Comparison of ENCODE assay signal across 29 cellular contexts in genomic region chr7:139365336-139365735, GRCh38. TPM values are rescaled to one million over a fixed set of nuclear protein-coding genes. Genes with fewer than 3 reads are reported as not detected.
A peak's percentile ranks its signal among the peaks of the same experiment; 100 is the strongest.
DNase-seq lines count a peak whose midpoint lies in the region; ATAC-seq and TF ChIP-seq lines count a peak whose summit lies in the region.
"Had no signal": no experiment of that assay in that cellular context is flagged by ENCODE, and none has a peak within 500 bp of the region (broad histone marks: within the 10 kb centered on the region; RNA-seq: fewer than 3 reads in every experiment).

No MANE protein-coding gene starts in this region.

- BruUV-seq in Calu3 (replicated peaks; lab: Mats Ljungman, UMichigan) = no TSS peak

- peak overlapping the region; percentile 26 for H3K27ac Mint-ChIP-seq in activated CD4-positive, alpha-beta T cell treated with anti-CD3 and anti-CD28 coated beads for 36 hours
- peak overlapping the region; percentile 11 for H3K27ac Mint-ChIP-seq in Calu3 (ENCODE audit: unreplicated experiment)
- H3K27ac Mint-ChIP-seq in activated CD8-positive, alpha-beta T cell treated with anti-CD3 and anti-CD28 coated beads, Interleukin-2, amount 10 ng/mL, durations not matched to agents 7 days and 5 days = peak overlapping the region; percentile 10
- H3K27ac Mint-ChIP-seq in naive thymus-derived CD4-positive, alpha-beta T cell = no peak overlapping the region

- no peak overlapping the region for H3K4me3 ChIP-seq in naive thymus-derived CD4-positive, alpha-beta T cell (ENCODE audit: low read length)
- H3K4me3 ChIP-seq: body of pancreas, heart left ventricle, left ventricle myocardium inferior, MG63 had no signal

- no peak overlapping the region for H3K27ac ChIP-seq in naive thymus-derived CD4-positive, alpha-beta T cell (ENCODE audit: low read depth, low read length)
- H3K27ac ChIP-seq: 22Rv1, C4-2B, heart left ventricle, left ventricle myocardium inferior, RWPE1 had no signal

- intact Hi-C loops in activated CD4-positive, alpha-beta T cell treated with anti-CD3 and anti-CD28 coated beads for 36 hours (cut with DNase I, micrococcal nuclease) = loop anchor here in 1 of 2 experiments (10.0 kb wide), 1 partner anchor 1309 kb away; the partner anchor contains the start of gene ADCK2
- intact Hi-C loops in Calu3 (cut with micrococcal nuclease; ENCODE audit: unreplicated experiment) = no loop called here
- intact Hi-C loops in naive thymus-derived CD4-positive, alpha-beta T cell (cut with micrococcal nuclease) = no loop called here

- H3K4me3 Mint-ChIP-seq in activated CD4-positive, alpha-beta T cell treated with anti-CD3 and anti-CD28 coated beads for 36 hours = no peak overlapping the region
- H3K4me3 Mint-ChIP-seq in Calu3 (ENCODE audit: low read depth, unreplicated experiment) = no peak overlapping the region
- H3K4me3 Mint-ChIP-seq in activated CD8-positive, alpha-beta T cell treated with anti-CD3 and anti-CD28 coated beads, Interleukin-2, amount 10 ng/mL, durations not matched to agents 7 days and 5 days = no peak overlapping the region
- H3K4me3 Mint-ChIP-seq in naive thymus-derived CD4-positive, alpha-beta T cell = peak overlapping the region in 6 of 10 donors; percentile 2 to 46 (median 4)

- H3K27me3 ChIP-seq in naive thymus-derived CD4-positive, alpha-beta T cell (ENCODE audit: control insufficient read depth in 2 of 2, insufficient read depth in 2 of 2, low read length in 2 of 2) = no peaks in the 10 kb centered on the region
- H3K27me3 ChIP-seq: body of pancreas, dorsolateral prefrontal cortex, heart left ventricle, MG63 had no signal

- H3K36me3 ChIP-seq in naive thymus-derived CD4-positive, alpha-beta T cell (ENCODE audit: control insufficient read depth in 2 of 3, insufficient read depth in 3 of 3, low read length in 3 of 3) = peaks cover 9 to 10% (median 10%) of the 10 kb centered on the region in 3 experiments

- no peaks in the 10 kb centered on the region for H3K9me3 ChIP-seq in naive thymus-derived CD4-positive, alpha-beta T cell (ENCODE audit: control insufficient read depth in 2 of 3, low read length in 3 of 3)
- H3K9me3 ChIP-seq: body of pancreas, heart left ventricle, left ventricle myocardium inferior, MG63 had no signal

- H3K36me3 Mint-ChIP-seq in activated CD4-positive, alpha-beta T cell treated with anti-CD3 and anti-CD28 coated beads for 36 hours (ENCODE audit: low read depth) = peaks cover 48% of the 10 kb centered on the region
- peaks cover 41% of the 10 kb centered on the region for H3K36me3 Mint-ChIP-seq in Calu3 (ENCODE audit: insufficient read depth, unreplicated experiment)
- H3K36me3 Mint-ChIP-seq in activated CD8-positive, alpha-beta T cell treated with anti-CD3 and anti-CD28 coated beads, Interleukin-2, amount 10 ng/mL, durations not matched to agents 7 days and 5 days (ENCODE audit: low read depth) = peaks cover 55% of the 10 kb centered on the region
- peaks cover 7 to 18% (median 12%) of the 10 kb centered on the region in 5 donors for H3K36me3 Mint-ChIP-seq in naive thymus-derived CD4-positive, alpha-beta T cell

- H3K4me1 ChIP-seq in naive thymus-derived CD4-positive, alpha-beta T cell (ENCODE audit: control insufficient read depth in 2 of 2, insufficient read depth in 2 of 2, low read length in 2 of 2) = peaks cover 34 to 40% of the 10 kb centered on the region in 2 donors

- peaks cover 70% of the 10 kb centered on the region for H3K4me1 Mint-ChIP-seq in activated CD4-positive, alpha-beta T cell treated with anti-CD3 and anti-CD28 coated beads for 36 hours
- peaks cover 35% of the 10 kb centered on the region for H3K4me1 Mint-ChIP-seq in Calu3 (ENCODE audit: low read depth, unreplicated experiment)
- peaks cover 56% of the 10 kb centered on the region for H3K4me1 Mint-ChIP-seq in activated CD8-positive, alpha-beta T cell treated with anti-CD3 and anti-CD28 coated beads, Interleukin-2, amount 10 ng/mL, durations not matched to agents 7 days and 5 days (ENCODE audit: low read depth)
- H3K4me1 Mint-ChIP-seq in naive thymus-derived CD4-positive, alpha-beta T cell = peaks cover 44 to 92% (median 82%) of the 10 kb centered on the region in 7 donors

- CTCF ChIA-PET in activated CD4-positive, alpha-beta T cell treated with anti-CD3 and anti-CD28 coated beads for 36 hours (lab: Charles Lee) = interaction anchor here (1.3 to 1.8 kb wide), 2 partner anchors 9 to 22 kb away, joined by 3 to 8 read pairs; no protein-coding TSS in a partner anchor
- CTCF ChIA-PET in Calu3 (lab: Charles Lee) = no interaction called here
- CTCF ChIA-PET in activated CD8-positive, alpha-beta T cell treated with anti-CD3 and anti-CD28 coated beads, Interleukin-2, amount 10 ng/mL, durations not matched to agents 7 days and 5 days (lab: Charles Lee) = interaction anchor here (1.0 to 1.8 kb wide), 4 partner anchors 11 to 86 kb away, joined by 3 to 5 read pairs (median 4); no protein-coding TSS in a partner anchor
- CTCF ChIA-PET in naive thymus-derived CD4-positive, alpha-beta T cell (lab: Charles Lee) = no interaction called here

- H3K9me3 Mint-ChIP-seq in activated CD4-positive, alpha-beta T cell treated with anti-CD3 and anti-CD28 coated beads for 36 hours (ENCODE audit: low read depth) = no peaks in the 10 kb centered on the region
- no peaks in the 10 kb centered on the region for H3K9me3 Mint-ChIP-seq in Calu3 (ENCODE audit: low read depth, unreplicated experiment)
- H3K9me3 Mint-ChIP-seq in activated CD8-positive, alpha-beta T cell treated with anti-CD3 and anti-CD28 coated beads, Interleukin-2, amount 10 ng/mL, durations not matched to agents 7 days and 5 days (ENCODE audit: insufficient read depth) = no peaks in the 10 kb centered on the region
- H3K9me3 Mint-ChIP-seq in naive thymus-derived CD4-positive, alpha-beta T cell = peaks cover 0 to 3% (median 0%) of the 10 kb centered on the region in 11 donors

- H3K27me3 Mint-ChIP-seq in activated CD4-positive, alpha-beta T cell treated with anti-CD3 and anti-CD28 coated beads for 36 hours = no peaks in the 10 kb centered on the region
- H3K27me3 Mint-ChIP-seq in Calu3 (ENCODE audit: unreplicated experiment) = no peaks in the 10 kb centered on the region
- H3K27me3 Mint-ChIP-seq in activated CD8-positive, alpha-beta T cell treated with anti-CD3 and anti-CD28 coated beads, Interleukin-2, amount 10 ng/mL, durations not matched to agents 7 days and 5 days (ENCODE audit: low read depth) = no peaks in the 10 kb centered on the region
- H3K27me3 Mint-ChIP-seq in naive thymus-derived CD4-positive, alpha-beta T cell = no peaks in the 10 kb centered on the region

- POLR2A ChIA-PET in activated CD4-positive, alpha-beta T cell treated with anti-CD3 and anti-CD28 coated beads for 36 hours (lab: Charles Lee) = interaction anchor here (0.9 kb wide), 1 partner anchor 13 kb away, joined by 4 read pairs; no protein-coding TSS in a partner anchor
- POLR2A ChIA-PET in activated CD8-positive, alpha-beta T cell treated with anti-CD3 and anti-CD28 coated beads, Interleukin-2, amount 10 ng/mL, durations not matched to agents 7 days and 5 days (lab: Charles Lee) = interaction anchor here (0.6 kb wide), 1 partner anchor 16 kb away, joined by 3 read pairs; no protein-coding TSS in a partner anchor
- POLR2A ChIA-PET in naive thymus-derived CD4-positive, alpha-beta T cell (lab: Charles Lee) = interaction anchor here (1.4 kb wide), 1 partner anchor 10 kb away, joined by 6 read pairs; no protein-coding TSS in a partner anchor

- TF ChIP-seq CTCF in Calu3 (IDR thresholded peaks at IDR 0.05; ENCODE audit: unreplicated experiment) = no peak

- no peak for ATAC-seq in activated CD4-positive, alpha-beta T cell treated with anti-CD3 and anti-CD28 coated beads for 36 hours
- ATAC-seq in activated CD8-positive, alpha-beta T cell treated with anti-CD3 and anti-CD28 coated beads, Interleukin-2, amount 10 ng/mL, durations not matched to agents 7 days and 5 days = no peak
- ATAC-seq in naive thymus-derived CD4-positive, alpha-beta T cell = no peak
- ATAC-seq: body of pancreas, heart left ventricle, sciatic nerve had no signal

- DNase-seq in activated CD4-positive, alpha-beta T cell treated with anti-CD3 and anti-CD28 coated beads for 36 hours = no peak
- DNase-seq in activated CD4-positive, alpha-beta T cell treated with anti-CD3 and anti-CD28 coated beads, Interleukin-2, amount 50 U/mL, for 4 hours = no peak
- DNase-seq in Calu3 (no peak), islet precursor cell (no peak), UCSD-AML1 (lab: John Stamatoyannopoulos, UW; ENCODE audit: unreplicated experiment) (no peak), DMS79 treated with DMSO at 0.1 percent for 48 hours (lab: John Stamatoyannopoulos, UW) (no peak)
- no peak for DNase-seq in activated CD8-positive, alpha-beta T cell treated with anti-CD3 and anti-CD28 coated beads, Interleukin-2, amount 10 ng/mL, durations not matched to agents 7 days and 5 days
- DNase-seq in naive thymus-derived CD4-positive, alpha-beta T cell = no peak
- DNase-seq: activated CD4-positive, CD25-positive, alpha-beta regulatory T cell; activated CD8-positive, alpha-beta memory T cell treated with anti-CD3 and anti-CD28 coated beads, Interleukin-2, amount 50 U/mL, for 48 hours; activated gamma-delta T cell; body of pancreas; cerebellar nuclear complex; dorsolateral prefrontal cortex; foreskin melanocyte; heart left ventricle; KG1; left ventricle myocardium inferior; MG63; NCI-H1930; NCI-H524 treated with DMSO at 0.1 percent for 48 hours; OCI-M1; posterior cingulate gyrus; stimulated activated CD4-positive, alpha-beta T cell treated with anti-CD3 and anti-CD28 coated beads, Interleukin-4, amount 100 ng/mL, for 1 hour; trophoblast cell had no signal

RNA-seq across cellular contexts. Expression of gene LUC7L2, which starts 5.6 kb away (rescaled TPM):
- 100 to 1,000 TPM; 124 to 126 TPM for total RNA-seq in activated CD4-positive, alpha-beta T cell treated with anti-CD3 and anti-CD28 coated beads for 36 hours
- 85.7 and 88.8 TPM in 2 replicates for total RNA-seq in Calu3 (2022)
- total RNA-seq in activated CD8-positive, alpha-beta T cell treated with anti-CD3 and anti-CD28 coated beads, Interleukin-2, amount 10 ng/mL, durations not matched to agents 7 days and 5 days = 100 to 1,000 TPM; 126 to 131 TPM
- total RNA-seq in naive thymus-derived CD4-positive, alpha-beta T cell = 100 to 1,000 TPM; 116 to 183 (median 150) TPM
- 10 to 100 TPM; 59.6 to 90.6 TPM for polyA plus RNA-seq in naive thymus-derived CD4-positive, alpha-beta T cell

RNA-seq across cellular contexts. Expression of gene FMC1, which starts 24.2 kb away (rescaled TPM):
- 1 to 10 TPM; 1.7 to 7.8 TPM for total RNA-seq in activated CD4-positive, alpha-beta T cell treated with anti-CD3 and anti-CD28 coated beads for 36 hours
- 2.9 and 9.1 TPM in 2 replicates for total RNA-seq in Calu3 (2022)
- 1 to 10 TPM; 6.4 to 6.7 TPM for total RNA-seq in activated CD8-positive, alpha-beta T cell treated with anti-CD3 and anti-CD28 coated beads, Interleukin-2, amount 10 ng/mL, durations not matched to agents 7 days and 5 days
- total RNA-seq in naive thymus-derived CD4-positive, alpha-beta T cell = 1 to 10 TPM; 2.0 to 7.9 (median 5.1) TPM
- 10 to 100 TPM; 27.7 to 52.2 TPM for polyA plus RNA-seq in naive thymus-derived CD4-positive, alpha-beta T cell

Comparison
In these comparisons a context has a peak if more than half of its experiments do, and no peak if none do; other contexts are left out.
1. H3K27ac Mint-ChIP-seq: peak in activated CD4-positive, alpha-beta T cell treated with anti-CD3 and anti-CD28 coated beads for 36 hours (single experiment), Calu3 (single experiment) and activated CD8-positive, alpha-beta T cell treated with anti-CD3 and anti-CD28 coated beads, Interleukin-2, amount 10 ng/mL, durations not matched to agents 7 days and 5 days (single experiment); none in naive thymus-derived CD4-positive, alpha-beta T cell (0 of 9).
2. H3K4me3 Mint-ChIP-seq: peak in naive thymus-derived CD4-positive, alpha-beta T cell (6 of 10); none in activated CD4-positive, alpha-beta T cell treated with anti-CD3 and anti-CD28 coated beads for 36 hours (single experiment), Calu3 (single experiment) and activated CD8-positive, alpha-beta T cell treated with anti-CD3 and anti-CD28 coated beads, Interleukin-2, amount 10 ng/mL, durations not matched to agents 7 days and 5 days (single experiment).
3. CTCF ChIA-PET loops: an anchor here in activated CD4-positive, alpha-beta T cell treated with anti-CD3 and anti-CD28 coated beads for 36 hours (1.3 to 1.8 kb wide) and activated CD8-positive, alpha-beta T cell treated with anti-CD3 and anti-CD28 coated beads, Interleukin-2, amount 10 ng/mL, durations not matched to agents 7 days and 5 days (1.0 to 1.8 kb wide); none called in Calu3 and naive thymus-derived CD4-positive, alpha-beta T cell.